Comparison of ENCODE assay signal across 1 cellular context in genomic region chr11:35079581-35079980, GRCh38.
TF ChIP-seq lines count a peak whose summit lies in the region.

No MANE protein-coding gene starts in this region.

TF ChIP-seq in A549, 52 proteins besides CTCF, POLR2A, EP300 and RAD21 (continued from another document):
- no peak for TF ChIP-seq BCL3 (IDR thresholded peaks at IDR 0.05)
- no peak for TF ChIP-seq E2F6 (IDR thresholded peaks at IDR 0.05; ENCODE audit: borderline replicate concordance, low read depth)
- TF ChIP-seq FOSB (CRISPR knock-in tag; IDR thresholded peaks at IDR 0.05) = no peak
- no peak for TF ChIP-seq TFCP2L1 (CRISPR knock-in tag; IDR thresholded peaks at IDR 0.05)
- TF ChIP-seq ZNF302 (CRISPR knock-in tag; IDR thresholded peaks at IDR 0.05) = no peak
- no peak for TF ChIP-seq MYC (IDR thresholded peaks at IDR 0.05; ENCODE audit: borderline replicate concordance, low read length)
- no peak for TF ChIP-seq PHF8 (IDR thresholded peaks at IDR 0.05; ENCODE audit: borderline replicate concordance, low read depth)
